ENCODE assay signal across 29 cellular contexts in the genomic region with DNA sequence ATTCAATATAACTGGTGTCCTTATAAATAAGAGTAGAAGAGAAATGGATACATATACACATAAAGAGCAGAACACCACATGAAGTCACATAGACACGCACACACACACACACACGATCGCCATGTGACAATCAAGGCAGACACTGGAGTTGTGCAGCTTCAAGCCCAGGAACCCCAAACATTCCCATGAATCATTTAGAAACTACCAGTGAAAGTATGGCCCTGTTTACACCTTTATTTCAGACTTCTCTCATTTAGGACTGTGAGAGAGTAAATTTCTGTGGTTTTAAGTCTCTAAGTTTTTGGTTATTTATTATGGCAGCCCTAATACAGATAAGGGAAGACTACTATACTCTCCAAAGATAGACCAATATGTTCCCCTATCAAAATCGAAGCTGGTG.
DNase-seq lines count a peak whose midpoint lies in the region; ATAC-seq and TF ChIP-seq lines count a peak whose summit lies in the region.
"Had no signal": no experiment of that assay in that cellular context is flagged by ENCODE, and none has a peak within 500 bp of the region (broad histone marks: within the 10 kb centered on the region; RNA-seq: fewer than 3 reads in every experiment).

No MANE protein-coding gene starts in this region.

- no peaks in the 10 kb centered on the region for H3K27me3 Mint-ChIP-seq in stimulated activated naive B cell treated with anti-CD40 and anti-IgM and Interleukin-4, amounts not matched to agents 10 μg/mL and 1 μg/mL and 100 μg/mL, for 72 hours
- H3K27me3 Mint-ChIP-seq: activated CD8-positive, alpha-beta memory T cell treated with anti-CD3 and anti-CD28 coated beads, Interleukin-2, amount 10 ng/mL, durations not matched to agents 7 days and 5 days; CD4-positive, CD25-positive, alpha-beta regulatory T cell; stimulated activated naive CD8-positive, alpha-beta T cell treated with anti-CD3 and anti-CD28 coated beads, Interleukin-15, Interleukin-2, amounts not matched to agents 100 ng/mL and 50 ng/mL, for 24 hours had no signal

- POLR2A ChIA-PET in RWPE1 (lab: Yijun Ruan, JAX; ENCODE audit: low non-redundant PET) = no interaction called here

- CTCF ChIA-PET in RWPE1 (lab: Yijun Ruan, JAX) = no interaction called here

- ATAC-seq in GM18870 (IDR thresholded peaks at IDR 0.05; ENCODE audit: unreplicated experiment) = peak; percentile 75
- peak; percentile 58 for ATAC-seq in GM21529 (IDR thresholded peaks at IDR 0.05; ENCODE audit: unreplicated experiment)
- ATAC-seq in HG02938 (IDR thresholded peaks at IDR 0.05; ENCODE audit: unreplicated experiment) = peak; percentile 53
- peak; percentile 71 to 81 for ATAC-seq in stimulated activated naive B cell treated with anti-CD40 and anti-IgM and Interleukin-4, amounts not matched to agents 10 μg/mL and 1 μg/mL and 100 μg/mL, for 72 hours (replicated peaks)
- no peak for ATAC-seq in GM21786 (IDR thresholded peaks at IDR 0.05; ENCODE audit: unreplicated experiment)
- ATAC-seq: activated CD8-positive, alpha-beta memory T cell treated with anti-CD3 and anti-CD28 coated beads, Interleukin-2, amount 10 ng/mL, durations not matched to agents 7 days and 5 days; HCT116; K562; SK-N-SH treated with all-trans-retinoic acid at 6 μM for 48 hours had no signal

- no peak overlapping the region for H3K4me3 Mint-ChIP-seq in stimulated activated naive B cell treated with anti-CD40 and anti-IgM and Interleukin-4, amounts not matched to agents 10 μg/mL and 1 μg/mL and 100 μg/mL, for 72 hours
- H3K4me3 Mint-ChIP-seq: activated CD8-positive, alpha-beta memory T cell treated with anti-CD3 and anti-CD28 coated beads, Interleukin-2, amount 10 ng/mL, durations not matched to agents 7 days and 5 days; activated T-cell treated with anti-CD3 and anti-CD28 coated beads, Interleukin-2, amount 50 U/mL, for 72 hours; CD4-positive, CD25-positive, alpha-beta regulatory T cell; stimulated activated naive CD8-positive, alpha-beta T cell treated with anti-CD3 and anti-CD28 coated beads, Interleukin-15, Interleukin-2, amounts not matched to agents 100 ng/mL and 50 ng/mL, for 24 hours; T-helper 2 cell treated with Interferon-gamma antibody and Interleukin-4, amounts not matched to agents 5 μg/mL and 100 μg/mL, for 36 hours had no signal

- H3K27ac ChIP-seq in RWPE1 = no peak overlapping the region
- H3K27ac ChIP-seq: adrenal gland, brain microvascular endothelial cell, epithelial cell of prostate, parathyroid adenoma, right atrium auricular region, tibial artery had no signal

- H3K27ac Mint-ChIP-seq in stimulated activated naive B cell treated with anti-CD40 and anti-IgM and Interleukin-4, amounts not matched to agents 10 μg/mL and 1 μg/mL and 100 μg/mL, for 72 hours = peak overlapping the region; percentile 67
- H3K27ac Mint-ChIP-seq: activated CD8-positive, alpha-beta memory T cell treated with anti-CD3 and anti-CD28 coated beads, Interleukin-2, amount 10 ng/mL, durations not matched to agents 7 days and 5 days; activated T-cell treated with anti-CD3 and anti-CD28 coated beads, Interleukin-2, amount 50 U/mL, for 72 hours; CD4-positive, CD25-positive, alpha-beta regulatory T cell; stimulated activated naive CD8-positive, alpha-beta T cell treated with anti-CD3 and anti-CD28 coated beads, Interleukin-15, Interleukin-2, amounts not matched to agents 100 ng/mL and 50 ng/mL, for 24 hours; T-helper 2 cell treated with Interferon-gamma antibody and Interleukin-4, amounts not matched to agents 5 μg/mL and 100 μg/mL, for 36 hours had no signal

- peaks cover 16 to 22% of the 10 kb centered on the region in 2 donors for H3K9me3 Mint-ChIP-seq in stimulated activated naive B cell treated with anti-CD40 and anti-IgM and Interleukin-4, amounts not matched to agents 10 μg/mL and 1 μg/mL and 100 μg/mL, for 72 hours

- TF ChIP-seq CTCF in RWPE1 (conservative IDR thresholded peaks at IDR 0.05; ENCODE audit: low read depth) = no peak

- DNase-seq in stimulated activated naive B cell treated with anti-CD40 and anti-IgM and Interleukin-4, amounts not matched to agents 10 μg/mL and 1 μg/mL and 100 μg/mL, for 72 hours = no peak
- DNase-seq in RWPE1 (ENCODE audit: low spot score) = no peak
- DNase-seq in activated CD4-positive, CD25-positive, alpha-beta regulatory T cell treated with anti-CD3 and anti-CD28 coated beads, Interleukin-2, amount 50 U/mL, for 72 hours = no peak
- DNase-seq: activated CD4-positive, alpha-beta T cell treated with anti-CD3 and anti-CD28 coated beads, Interleukin-2, amount 50 U/mL, for 1 hour; activated CD8-positive, alpha-beta memory T cell treated with anti-CD3 and anti-CD28 coated beads, Interleukin-2, amount 10 ng/mL, durations not matched to agents 7 days and 5 days; activated naive CD4-positive, alpha-beta T cell treated with Interleukin-2 at 50 U/mL for 16 hours; activated T-cell treated with anti-CD3 and anti-CD28 coated beads, Interleukin-2, amount 50 U/mL, for 72 hours; adrenal gland; brain microvascular endothelial cell; CD4-positive, CD25-positive, alpha-beta regulatory T cell; head of caudate nucleus; NCI-H1417; NCI-H2081; NCI-H345; NCI-H774; stimulated activated CD4-positive, alpha-beta T cell treated with anti-CD3 and anti-CD28 coated beads, Interleukin-4, amount 100 ng/mL, for 4 hours; tibial artery had no signal

- peaks cover 4 to 9% of the 10 kb centered on the region in 2 donors for H3K4me1 Mint-ChIP-seq in stimulated activated naive B cell treated with anti-CD40 and anti-IgM and Interleukin-4, amounts not matched to agents 10 μg/mL and 1 μg/mL and 100 μg/mL, for 72 hours

- H3K36me3 Mint-ChIP-seq in stimulated activated naive B cell treated with anti-CD40 and anti-IgM and Interleukin-4, amounts not matched to agents 10 μg/mL and 1 μg/mL and 100 μg/mL, for 72 hours = peaks cover 10 to 32% of the 10 kb centered on the region in 2 donors
- H3K36me3 Mint-ChIP-seq: CD4-positive, CD25-positive, alpha-beta regulatory T cell had no signal
